Comparison of ENCODE assay signal across 24 cellular contexts in the genomic region with DNA sequence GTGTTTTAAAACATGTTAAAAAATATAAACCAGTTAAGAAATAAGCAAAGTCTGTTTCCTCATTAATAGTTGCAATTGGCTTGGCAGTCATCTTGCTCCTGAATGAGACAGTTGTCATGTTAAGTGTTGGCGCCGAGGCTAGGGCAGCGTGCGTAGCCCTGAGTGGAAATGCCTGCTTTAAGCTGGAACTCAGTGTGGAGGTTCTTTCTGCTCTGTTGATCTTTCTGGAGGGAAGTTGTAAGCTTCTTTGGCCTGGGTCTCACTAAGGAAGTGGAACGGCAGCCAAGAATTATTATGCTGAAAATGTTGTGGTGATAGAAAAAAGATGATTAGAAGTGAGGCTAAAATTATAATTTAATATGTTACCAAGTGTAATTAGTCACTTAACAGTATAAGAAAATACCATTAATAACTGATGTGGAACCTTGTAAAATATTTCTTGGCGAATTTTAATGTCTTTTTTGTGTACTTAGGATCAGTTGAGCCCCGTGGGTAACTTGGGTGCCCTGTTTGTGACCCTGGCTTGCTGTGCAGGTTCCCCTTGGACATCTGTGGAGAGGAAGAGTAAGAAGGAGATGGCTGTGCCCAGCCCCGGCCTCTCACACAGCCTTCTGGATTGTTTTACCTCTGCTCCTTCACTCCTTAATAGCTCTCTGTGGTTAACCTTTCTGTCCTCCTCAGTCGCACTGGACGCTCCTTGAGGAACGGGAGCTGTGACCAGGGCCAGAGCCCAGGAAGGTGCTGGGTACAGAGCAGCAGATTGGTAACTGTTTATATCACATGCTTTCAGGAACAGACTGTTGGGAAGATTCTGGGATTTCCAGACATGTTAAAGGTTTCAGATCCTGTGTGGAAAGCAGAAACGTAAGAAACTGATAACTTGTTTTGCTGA. TPM values are rescaled to one million over a fixed set of nuclear protein-coding genes. Genes with fewer than 3 reads are reported as not detected.
"Had no signal": no experiment of that assay in that cellular context is flagged by ENCODE, and none has a peak within 500 bp of the region (broad histone marks: within the 10 kb centered on the region; RNA-seq: fewer than 3 reads in every experiment).

No MANE protein-coding gene starts in this region.

- FAIRE-seq: astrocyte, pancreas, urothelium cell line had no signal

- H3K27ac ChIP-seq: adrenal gland, breast epithelium, heart right ventricle, neutrophil, pancreas, sigmoid colon, tibial nerve had no signal

- H3K9me3 ChIP-seq: adrenal gland, breast epithelium, esophagus squamous epithelium, heart right ventricle, neutrophil, pancreas, sigmoid colon, tibial nerve had no signal

- H3K27me3 ChIP-seq: adrenal gland, breast epithelium, esophagus squamous epithelium, heart right ventricle, neutrophil, pancreas, sigmoid colon, tibial nerve had no signal

- DNase-seq: activated CD4-positive, alpha-beta T cell treated with anti-CD3 and anti-CD28 coated beads for 36 hours; activated CD4-positive, alpha-beta T cell treated with anti-CD3 and anti-CD28 coated beads, Interleukin-2, amount 50 U/mL, for 48 hours; activated gamma-delta T cell; adrenal gland; cortex of kidney; effector CD4-positive, alpha-beta T cell; esophagus squamous epithelium; heart right ventricle; immature natural killer cell; mesendoderm; naive thymus-derived CD8-positive, alpha-beta T cell; pancreas; sigmoid colon; stimulated activated CD4-positive, alpha-beta T cell treated with anti-CD3 and anti-CD28 coated beads, Interleukin-4, amount 100 ng/mL, for 24 hours; T-helper 2 cell had no signal

- H3K4me3 ChIP-seq: adrenal gland, breast epithelium, esophagus squamous epithelium, heart right ventricle, pancreas, sigmoid colon, tibial nerve had no signal

- H3K4me1 ChIP-seq: adrenal gland, breast epithelium, heart right ventricle, pancreas, sigmoid colon had no signal

- ATAC-seq: activated CD4-positive, alpha-beta T cell treated with anti-CD3 and anti-CD28 coated beads for 36 hours; activated naive CD4-positive, alpha-beta T cell treated with anti-CD3 and anti-CD28 coated beads, Interleukin-2, amount 50 U/mL, for 72 hours; heart right ventricle; naive thymus-derived CD8-positive, alpha-beta T cell; pancreas; stimulated activated memory B cell treated with anti-CD40 and anti-IgM and Interleukin-4, amounts not matched to agents 10 μg/mL and 1 μg/mL and 100 μg/mL, for 72 hours; WTC11 had no signal

- H3K36me3 ChIP-seq: adrenal gland, breast epithelium had no signal

RNA-seq across cellular contexts. Expression of a gene that starts 31.8 kb away (rescaled TPM):
- total RNA-seq: pulmonary artery endothelial cell had no signal
